1 cellular context compared by ENCODE assay signal in genomic region chr5:123422433-123423277, GRCh38.
TF ChIP-seq lines count a peak whose summit lies in the region.

No MANE protein-coding gene starts in this region.

TF ChIP-seq in K562, 482 proteins besides CTCF, POLR2A, EP300 and RAD21 (continued from another document):
- TF ChIP-seq TCF3 (CRISPR knock-in tag; IDR thresholded peaks at IDR 0.05) (no peak), HMGXB4 (CRISPR knock-in tag; IDR thresholded peaks at IDR 0.05) (0 out of 2 replicates have a peak, but pooled peaks have one; percentile 9), ZSCAN29 (IDR thresholded peaks at IDR 0.05) (peak; percentile 57; the same call in 1 of the 2 replicates), PCBP1 (IDR thresholded peaks at IDR 0.05; ENCODE audit: low read depth, low read length, poor library complexity, severe bottlenecking) (peak; percentile 46), EP400 (IDR thresholded peaks at IDR 0.05) (no peak), PHF8 (IDR thresholded peaks at IDR 0.05; ENCODE audit: borderline replicate concordance, low read length) (peak; percentile 97), MITF (IDR thresholded peaks at IDR 0.05) (0 out of 2 replicates have a peak, but pooled peaks have one; percentile 27), ETV5 (CRISPR knock-in tag; IDR thresholded peaks at IDR 0.05; ENCODE audit: low read depth) (no peak), PURB (CRISPR knock-in tag; IDR thresholded peaks at IDR 0.05; ENCODE audit: low read depth) (no peak), KAT7 (CRISPR knock-in tag; IDR thresholded peaks at IDR 0.05; ENCODE audit: borderline replicate concordance) (no peak), HDAC1 (IDR thresholded peaks at IDR 0.05) (peak in 1 of 2 experiments; percentile 50; a peak in 1 of 4 replicates)
